Comparison of ENCODE assay signal across 11 cellular contexts in the genomic region with DNA sequence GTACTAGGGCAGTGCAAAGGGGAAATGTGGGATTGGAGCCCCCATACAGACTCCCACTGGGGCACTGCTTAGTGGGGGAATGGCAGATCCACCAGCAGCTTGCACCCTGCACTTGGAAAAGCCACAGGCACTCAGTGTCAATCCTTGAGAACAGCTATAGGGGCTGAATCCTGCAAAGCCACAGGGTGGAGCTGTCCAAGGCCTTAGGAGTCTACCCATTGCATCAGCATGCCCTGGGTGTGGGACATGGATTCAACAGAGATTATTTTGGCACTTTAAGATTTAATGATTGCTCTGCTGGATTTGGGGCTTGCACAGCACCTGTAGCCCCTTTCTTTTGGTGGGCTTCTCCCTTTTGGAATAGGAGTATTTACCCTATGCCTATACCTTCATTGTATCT. TPM values are rescaled to one million over a fixed set of nuclear protein-coding genes. Genes with fewer than 3 reads are reported as not detected.
"Had no signal": no experiment of that assay in that cellular context is flagged by ENCODE, and none has a peak within 500 bp of the region (broad histone marks: within the 10 kb centered on the region; RNA-seq: fewer than 3 reads in every experiment).

No MANE protein-coding gene starts in this region.

- H3K27ac Mint-ChIP-seq: GM23338, HFFc6 had no signal

- H3K4me3 Mint-ChIP-seq: GM23338, HFFc6 had no signal

- H3K4me3 ChIP-seq: GM23338, HAP-1 had no signal

- H3K36me3 ChIP-seq: HAP-1 had no signal

- H2AFZ ChIP-seq: GM23338 had no signal

- ATAC-seq: GM23338, HCT116 had no signal

- DNase-seq: H7, HFFc6, IMR-90, Karpas-422, KBM-7 had no signal

- H3K27ac ChIP-seq: HL-60, KMS-11 had no signal

- H3K4me2 ChIP-seq: GM23338, KMS-11 had no signal

- H3K9ac ChIP-seq: KMS-11 had no signal

- H3K4me1 ChIP-seq: HAP-1 had no signal

RNA-seq across cellular contexts. Expression of gene ZNF396, which starts 24.4 kb away (rescaled TPM):
- total RNA-seq: HT1080 had no signal
